Comparison of ENCODE assay signal across 8 cellular contexts in the genomic region with DNA sequence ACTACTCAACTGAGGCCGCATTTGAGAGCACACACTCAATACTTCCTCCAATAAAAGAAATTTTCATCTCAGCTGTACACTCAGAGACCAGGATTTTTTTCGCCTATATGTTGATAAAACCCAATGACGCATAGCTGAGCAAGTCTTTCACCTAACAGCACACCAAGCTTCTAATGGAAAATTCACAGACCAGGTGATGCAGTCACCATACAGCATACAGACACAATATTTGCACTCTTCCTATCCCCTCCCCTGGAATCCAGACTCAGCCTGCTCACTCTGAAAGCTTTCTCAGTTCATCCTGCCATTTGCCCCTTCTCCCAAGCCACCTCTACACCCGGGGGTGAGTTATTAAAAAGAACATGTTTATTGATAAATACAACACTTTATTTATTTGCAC. TPM values are rescaled to one million over a fixed set of nuclear protein-coding genes. Genes with fewer than 3 reads are reported as not detected.
DNase-seq lines count a peak whose midpoint lies in the region; ATAC-seq, FAIRE-seq and TF ChIP-seq lines count a peak whose summit lies in the region.

No MANE protein-coding gene starts in this region.

- no peak for TF ChIP-seq CTCF in CD8-positive, alpha-beta T cell (IDR thresholded peaks at IDR 0.05)
- TF ChIP-seq CTCF in epithelial cell of esophagus (IDR thresholded peaks at IDR 0.05; ENCODE audit: insufficient read depth, low read depth, low read length, missing control alignments) (no peak), pancreas (IDR thresholded peaks at IDR 0.05) (no peak)

- WGBS in pancreas, 2 donors: 10 to 14% methylated on average over 4 of the region's 4 CpGs

- H3K27me3 Mint-ChIP-seq in CD8-positive, alpha-beta T cell (ENCODE audit: low read depth): no peaks in the 10 kb centered on the region

- peak overlapping the region; percentile 91 for H3K4me3 Mint-ChIP-seq in CD8-positive, alpha-beta T cell

- no peak for DNase-seq in CD8-positive, alpha-beta T cell
- DNase-seq in SJCRH30: peak; percentile 15 to 45
- peak; percentile 90 for DNase-seq in epithelial cell of esophagus (ENCODE audit: low read depth)
- no peak for DNase-seq in pancreas
- DNase-seq in NCI-H187 treated with DMSO at 0.1 percent for 48 hours (lab: John Stamatoyannopoulos, UW): no peak
- DNase-seq in COR-L47 (lab: John Stamatoyannopoulos, UW): no peak

- peaks cover 44% of the 10 kb centered on the region for H3K4me1 Mint-ChIP-seq in CD8-positive, alpha-beta T cell (ENCODE audit: low read depth)

- H3K36me3 ChIP-seq in CD8-positive, alpha-beta T cell (ENCODE audit: insufficient read depth, low read length): no peaks in the 10 kb centered on the region
- no peaks in the 10 kb centered on the region; the same call in none of the 2 replicates for H3K36me3 ChIP-seq in SJCRH30
- no peaks in the 10 kb centered on the region for H3K36me3 ChIP-seq in pancreas

- H3K27ac ChIP-seq in CD8-positive, alpha-beta T cell (ENCODE audit: low read depth, low read length): no peak overlapping the region
- H3K27ac ChIP-seq in SJCRH30 (peak overlapping the region; percentile 94; the same call in 1 of the 2 replicates), pancreas (peak overlapping the region; percentile 95 to 99 (median 97))

- no peak for ATAC-seq in CD8-positive, alpha-beta T cell
- ATAC-seq in HG03378 (IDR thresholded peaks at IDR 0.05; ENCODE audit: unreplicated experiment) (peak; percentile 24), pancreas (peak in 2 of 4 donors; percentile 5 to 24), HG03457 (IDR thresholded peaks at IDR 0.05; ENCODE audit: unreplicated experiment) (no peak)

- no peaks in the 10 kb centered on the region for H3K27me3 ChIP-seq in CD8-positive, alpha-beta T cell (ENCODE audit: insufficient read depth, low read length)
- no peaks in the 10 kb centered on the region for H3K27me3 ChIP-seq in SJCRH30
- no peaks in the 10 kb centered on the region for H3K27me3 ChIP-seq in pancreas

- FAIRE-seq in pancreas (lab: Jason Lieb, UNC): no peak

- no peaks in the 10 kb centered on the region for H3K9me3 ChIP-seq in CD8-positive, alpha-beta T cell (ENCODE audit: low read length)
- H3K9me3 ChIP-seq in SJCRH30 (replicated peaks) (no peaks in the 10 kb centered on the region), pancreas (no peaks in the 10 kb centered on the region)

- intact Hi-C loops in CD8-positive, alpha-beta T cell (cut with DNase I, micrococcal nuclease): loop anchor here (5.0 to 10.0 kb wide), 6 partner anchors 684 to 1883 kb away; a partner anchor contains a TSS
- intact Hi-C loops in pancreas (cut with DNase I): no loop called here

- CTCF ChIA-PET in CD8-positive, alpha-beta T cell (lab: Charles Lee): no interaction called here

- POLR2A ChIA-PET in CD8-positive, alpha-beta T cell (lab: Charles Lee): interaction anchor here (1.5 kb wide), 1 partner anchor 65 kb away, joined by 3 read pairs; no protein-coding TSS in a partner anchor

- peak overlapping the region; percentile 86 for H3K27ac Mint-ChIP-seq in CD8-positive, alpha-beta T cell

- H3K36me3 Mint-ChIP-seq in CD8-positive, alpha-beta T cell: peaks cover 6% of the 10 kb centered on the region

- no peak overlapping the region for H3K4me3 ChIP-seq in CD8-positive, alpha-beta T cell (ENCODE audit: low read depth, low read length)
- H3K4me3 ChIP-seq in SJCRH30 (peak overlapping the region; percentile 81), epithelial cell of esophagus (ENCODE audit: low read length) (peak overlapping the region; percentile 67), pancreas (peak overlapping the region in 2 of 4 donors; percentile 70 to 74)

- no peaks in the 10 kb centered on the region for H3K9me3 Mint-ChIP-seq in CD8-positive, alpha-beta T cell

- H3K4me1 ChIP-seq in CD8-positive, alpha-beta T cell (ENCODE audit: insufficient read depth, low read length): peaks cover 16% of the 10 kb centered on the region
- H3K4me1 ChIP-seq in SJCRH30 (peaks cover 7% of the 10 kb centered on the region; the same call in 1 of the 2 replicates), pancreas (peaks cover 0 to 32% (median 22%) of the 10 kb centered on the region in 3 donors)

RNA-seq across cellular contexts. Expression of a gene that starts 1.7 kb away (rescaled TPM):
- 10 to 100 TPM; 29.7 to 30.0 TPM for total RNA-seq in CD8-positive, alpha-beta T cell
- total RNA-seq in SJCRH30 (2014; rRNA removed; shearing (Covaris generic)): 45.4 and 59.4 TPM in 2 replicates
- total RNA-seq in pancreas: 10 to 100 TPM; 18.5 to 39.2 (median 21.3) TPM
- polyA plus RNA-seq in pancreas: 1 to 10 TPM; 6.5 to 6.7 TPM

Comparison
In these comparisons a context has a peak if more than half of its experiments do, and no peak if none do; other contexts are left out.
1. DNase-seq: peak in SJCRH30 (2 of 2) and epithelial cell of esophagus (single experiment); none in CD8-positive, alpha-beta T cell (0 of 7), pancreas (0 of 6), NCI-H187 treated with DMSO at 0.1 percent for 48 hours (single experiment) and COR-L47 (single experiment).
2. intact Hi-C loops: an anchor here in CD8-positive, alpha-beta T cell (5.0 to 10.0 kb wide); none called in pancreas.